9 cellular contexts compared by ENCODE assay signal in the genomic region with DNA sequence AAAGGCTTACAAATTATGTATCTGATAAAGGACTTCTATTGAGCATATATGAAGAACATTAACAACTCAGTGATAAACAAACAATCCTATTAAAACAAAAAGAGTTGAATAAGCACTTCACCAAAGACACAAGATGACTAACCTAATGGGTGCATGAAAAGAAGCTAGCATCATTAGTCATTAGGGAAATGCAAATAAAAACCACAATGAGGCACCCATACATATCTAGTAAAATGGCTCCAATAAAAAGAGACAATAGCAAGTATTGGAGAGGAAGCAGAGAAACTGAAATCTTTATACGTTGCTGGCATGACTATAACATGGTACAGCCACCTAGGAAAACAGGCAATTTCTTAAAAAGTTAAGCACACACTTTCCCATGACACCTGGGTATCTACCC.
DNase-seq lines count a peak whose midpoint lies in the region; ATAC-seq and TF ChIP-seq lines count a peak whose summit lies in the region.
"Had no signal": no experiment of that assay in that cellular context is flagged by ENCODE, and none has a peak within 500 bp of the region (broad histone marks: within the 10 kb centered on the region; RNA-seq: fewer than 3 reads in every experiment).

No MANE protein-coding gene starts in this region.

- H2AFZ ChIP-seq in Loucy (ENCODE audit: low read length), result no peak overlapping the region

- no peak overlapping the region for H3K27ac ChIP-seq in A673 (ENCODE audit: low read depth, low read length, poor library complexity, severe bottlenecking)
- H3K27ac ChIP-seq in tibial nerve, result no peak overlapping the region

- no peaks in the 10 kb centered on the region for H3K9me2 ChIP-seq in Loucy (replicated peaks; ENCODE audit: low read depth, low read length)

- peak overlapping the region; percentile 45 for H3K4me2 ChIP-seq in Loucy (ENCODE audit: low read depth, low read length, poor library complexity, severe bottlenecking)

- peak; percentile 67 for ATAC-seq in GM21619 (IDR thresholded peaks at IDR 0.05; ENCODE audit: unreplicated experiment)

- 40 to 48% methylated on average over 1 of the region's 1 CpG for WGBS in tibial nerve, 2 donors

- POLR2A ChIA-PET in A673 (lab: Charles Lee; ENCODE audit: low non-redundant PET), result no interaction called here

- no TSS peak for BruUV-seq in A673 (replicated peaks; lab: Mats Ljungman, UMichigan)

- TF ChIP-seq POLR2A in tibial nerve (IDR thresholded peaks at IDR 0.05), result no peak

- H3K9me3 ChIP-seq in Loucy (ENCODE audit: insufficient read depth, low read depth, low read length), result no peaks in the 10 kb centered on the region
- no peaks in the 10 kb centered on the region for H3K9me3 ChIP-seq in A673 (ENCODE audit: low read depth, low read length, poor library complexity, severe bottlenecking)
- H3K9me3 ChIP-seq in tibial nerve, result peaks cover 0 to 7% (median 0%) of the 10 kb centered on the region in 4 donors

- H3K4me1 ChIP-seq in Loucy (ENCODE audit: insufficient read depth, low read length, poor library complexity, severe bottlenecking), result peaks cover 26% of the 10 kb centered on the region
- peaks cover 9% of the 10 kb centered on the region for H3K4me1 ChIP-seq in A673 (ENCODE audit: insufficient read depth, low read length, poor library complexity, severe bottlenecking)
- H3K4me1 ChIP-seq in tibial nerve, result no peaks in the 10 kb centered on the region

- TF ChIP-seq EP300 in tibial nerve (IDR thresholded peaks at IDR 0.05), result no peak

- no peaks in the 10 kb centered on the region for H4K20me1 ChIP-seq in Loucy (ENCODE audit: insufficient read depth, low read length, poor library complexity, severe bottlenecking)

- no peak overlapping the region for H3K4me3 ChIP-seq in Loucy (ENCODE audit: low read length, poor library complexity, severe bottlenecking)
- no peak overlapping the region for H3K4me3 ChIP-seq in fibroblast of mammary gland (ENCODE audit: control insufficient read depth, low read depth, low read length)
- no peak overlapping the region for H3K4me3 ChIP-seq in A673 (ENCODE audit: low read depth, low read length, poor library complexity, severe bottlenecking)
- no peak overlapping the region for H3K4me3 ChIP-seq in tibial nerve

- no peak overlapping the region for H3K9ac ChIP-seq in Loucy (ENCODE audit: low read depth, low read length, poor library complexity, severe bottlenecking)

- H3K36me3 ChIP-seq in Loucy (ENCODE audit: insufficient read depth, low read length), result no peaks in the 10 kb centered on the region
- no peaks in the 10 kb centered on the region for H3K36me3 ChIP-seq in A673 (ENCODE audit: insufficient read depth, low read length, poor library complexity, severe bottlenecking)
- H3K36me3 ChIP-seq in tibial nerve, result no peaks in the 10 kb centered on the region

- no peak for TF ChIP-seq CTCF in Loucy (conservative IDR thresholded peaks at IDR 0.05; ENCODE audit: low read length)
- TF ChIP-seq CTCF in fibroblast of mammary gland (conservative IDR thresholded peaks at IDR 0.05; ENCODE audit: control insufficient read depth, insufficient read depth, low read depth, low read length), result no peak
- TF ChIP-seq CTCF in A673 (conservative IDR thresholded peaks at IDR 0.05; ENCODE audit: low read depth, low read length), result no peak
- TF ChIP-seq CTCF in tibial nerve (IDR thresholded peaks at IDR 0.05), result no peak

- H3F3A ChIP-seq in Loucy (ENCODE audit: low read depth), result no peaks in the 10 kb centered on the region

- CTCF ChIA-PET in A673 (lab: Charles Lee), result no interaction called here

- DNase-seq in GM03348 (ENCODE audit: low spot score) (peak; percentile 21), fibroblast of mammary gland (ENCODE audit: low read depth) (peak; percentile 60), GOT3 (lab: John Stamatoyannopoulos, UW) (no peak), A673 (ENCODE audit: low spot score) (no peak), tibial nerve (ENCODE audit: low spot score in 2 of 2) (no peak), activated gamma-delta T cell (lab: John Stamatoyannopoulos, UW) (no peak)
- DNase-seq: NCI-H187 treated with DMSO at 0.1 percent for 48 hours had no signal

- H3K27me3 ChIP-seq in Loucy (ENCODE audit: insufficient read depth, low read length, poor library complexity, severe bottlenecking), result no peaks in the 10 kb centered on the region
- H3K27me3 ChIP-seq in A673 (replicated peaks; ENCODE audit: insufficient read depth, low read depth, low read length, poor library complexity), result no peaks in the 10 kb centered on the region
- no peaks in the 10 kb centered on the region for H3K27me3 ChIP-seq in tibial nerve

- intact Hi-C loops in A673 (cut with micrococcal nuclease; ENCODE audit: unreplicated experiment), result no loop called here

- H3K79me2 ChIP-seq in Loucy (ENCODE audit: insufficient read depth, low read length), result no peaks in the 10 kb centered on the region

Comparison
In these comparisons a context has a peak if more than half of its experiments do, and no peak if none do; other contexts are left out.
1. DNase-seq: peak in GM03348 (single experiment) and fibroblast of mammary gland (single experiment); none in GOT3 (single experiment), A673 (single experiment), tibial nerve (0 of 2) and activated gamma-delta T cell (single experiment).